ENCODE assay signal across 8 cellular contexts in genomic region chr10:24465899-24466615, GRCh38.
DNase-seq lines count a peak whose midpoint lies in the region; ATAC-seq and TF ChIP-seq lines count a peak whose summit lies in the region.

No MANE protein-coding gene starts in this region.

- H3K27me3 ChIP-seq in ACC112 (ENCODE audit: insufficient read depth, low read length), result no peaks in the 10 kb centered on the region
- no peaks in the 10 kb centered on the region for H3K27me3 ChIP-seq in fibroblast of lung (ENCODE audit: control insufficient read depth, insufficient read depth, low read length)

- peak overlapping the region; percentile 63 for H3K4me2 ChIP-seq in fibroblast of lung (ENCODE audit: extremely low read depth, insufficient read depth, low read length)

- H3K4me1 ChIP-seq in ACC112 (ENCODE audit: control insufficient read depth, insufficient read depth, low read length, unreplicated experiment) (peaks cover 35% of the 10 kb centered on the region), fibroblast of lung (ENCODE audit: control insufficient read depth, extremely low read depth, insufficient read depth, low read length) (peaks cover 10% of the 10 kb centered on the region)

- no peak overlapping the region for H3K9ac ChIP-seq in fibroblast of lung (ENCODE audit: insufficient read depth, low read length)

- DNase-seq in fibroblast of lung (ENCODE audit: low read depth in 2 of 2) (peak; percentile 92 to 98), NCI-H1092 treated with DMSO at 0.1 percent for 48 hours (lab: John Stamatoyannopoulos, UW) (no peak), GOT3 (lab: John Stamatoyannopoulos, UW) (no peak)
- peak; percentile 70 for DNase-seq in stimulated activated CD4-positive, alpha-beta T cell treated with anti-CD3 and anti-CD28 coated beads, Interleukin-1b, Interleukin-23, amount 100 ng/mL, for 48 hours

- ATAC-seq in GM18867 (IDR thresholded peaks at IDR 0.05; ENCODE audit: unreplicated experiment) (peak; percentile 61), HG03354 (IDR thresholded peaks at IDR 0.05; ENCODE audit: poor library complexity, severe bottlenecking, unreplicated experiment) (peak; percentile 62)

- no peaks in the 10 kb centered on the region for H3K36me3 ChIP-seq in ACC112 (ENCODE audit: insufficient read depth, low read length)
- H3K36me3 ChIP-seq in fibroblast of lung (ENCODE audit: control insufficient read depth, insufficient read depth, low read length), result no peaks in the 10 kb centered on the region

- H4K20me1 ChIP-seq in fibroblast of lung (ENCODE audit: control insufficient read depth, extremely low read depth, insufficient read depth, low read length), result no peaks in the 10 kb centered on the region

- H3K9me3 ChIP-seq in fibroblast of lung (ENCODE audit: control insufficient read depth, insufficient read depth, low read depth, low read length), result no peaks in the 10 kb centered on the region

- no peaks in the 10 kb centered on the region for H3K79me2 ChIP-seq in ACC112 (ENCODE audit: control insufficient read depth, insufficient read depth, low read length, unreplicated experiment)
- no peaks in the 10 kb centered on the region for H3K79me2 ChIP-seq in fibroblast of lung (ENCODE audit: control insufficient read depth, insufficient read depth, low read length)

- H3K4me3 ChIP-seq in ACC112 (ENCODE audit: low read depth, low read length) (peak overlapping the region; percentile 71), fibroblast of lung (replicated peaks in 1 of 4; ENCODE audit: control extremely low read depth in 1 of 4, insufficient read depth in 1 of 4, low read depth in 3 of 4, low read length in 4 of 4) (peak overlapping the region; percentile 1 to 77 (median 29))

- TF ChIP-seq CTCF in VCaP (conservative IDR thresholded peaks at IDR 0.05), result no peak
- no peak for TF ChIP-seq CTCF in fibroblast of lung (conservative IDR thresholded peaks at IDR 0.05 in 1 of 2, IDR thresholded peaks at IDR 0.05 in 1 of 2; ENCODE audit: low read depth in 1 of 2, low read length in 2 of 2)

- H3K27ac ChIP-seq in ACC112 (ENCODE audit: low read depth, low read length) (peak overlapping the region; percentile 94), VCaP (peak overlapping the region; percentile 98), fibroblast of lung (ENCODE audit: insufficient read depth, low read length) (peak overlapping the region; percentile 85)

- H2AFZ ChIP-seq in ACC112 (ENCODE audit: low read length, unreplicated experiment), result peak overlapping the region; percentile 66
- no peak overlapping the region for H2AFZ ChIP-seq in fibroblast of lung (ENCODE audit: low read length)

Comparison
In these comparisons a context has a peak if more than half of its experiments do, and no peak if none do; other contexts are left out.
1. DNase-seq: peak in fibroblast of lung (2 of 2) and stimulated activated CD4-positive, alpha-beta T cell treated with anti-CD3 and anti-CD28 coated beads, Interleukin-1b, Interleukin-23, amount 100 ng/mL, for 48 hours (single experiment); none in NCI-H1092 treated with DMSO at 0.1 percent for 48 hours (single experiment) and GOT3 (single experiment).
2. Peak in every context shown above with its lines, with median percentiles within 50 percentile points of each other: H3K27ac ChIP-seq.